Comparison of ENCODE assay signal across 27 cellular contexts in genomic region chr7:132547806-132548205, GRCh38. TPM values are rescaled to one million over a fixed set of nuclear protein-coding genes. Genes with fewer than 3 reads are reported as not detected.
"Had no signal": no experiment of that assay in that cellular context is flagged by ENCODE, and none has a peak within 500 bp of the region (broad histone marks: within the 10 kb centered on the region; RNA-seq: fewer than 3 reads in every experiment).

No MANE protein-coding gene starts in this region.

- H3K36me3 ChIP-seq: brain microvascular endothelial cell, gastrocnemius medialis, vagina had no signal

- H3K9me3 ChIP-seq: gastrocnemius medialis, testis, vagina had no signal

- H3K4me3 ChIP-seq: gastrocnemius medialis, mucosa of descending colon, testis, vagina had no signal

- ATAC-seq: gastrocnemius medialis; mucosa of descending colon; stimulated activated naive B cell treated with anti-CD40 and anti-IgM and Interleukin-4, amounts not matched to agents 10 μg/mL and 1 μg/mL and 100 μg/mL, for 72 hours had no signal

- H3K4me1 ChIP-seq: gastrocnemius medialis, testis, vagina had no signal

- DNase-seq: activated B cell treated with CpG ODN at 0.5 μM for 24 hours; activated CD4-positive, alpha-beta T cell treated with anti-CD3 and anti-CD28 coated beads for 36 hours; activated CD4-positive, alpha-beta T cell treated with anti-CD3 and anti-CD28 coated beads, Interleukin-2, amount 50 U/mL, for 4 hours; activated CD8-positive, alpha-beta memory T cell treated with anti-CD3 and anti-CD28 coated beads for 24 hours; activated CD8-positive, alpha-beta memory T cell treated with anti-CD3 and anti-CD28 coated beads, Interleukin-2, amount 50 U/mL, for 4 hours; activated naive CD4-positive, alpha-beta T cell; activated naive CD8-positive, alpha-beta T cell treated with anti-CD3 and anti-CD28 coated beads for 36 hours; activated T-cell treated with anti-CD3 and anti-CD28 coated beads, Interleukin-2, amount 50 U/mL, for 24 hours; brain microvascular endothelial cell; central memory CD4-positive, alpha-beta T cell; dermis blood vessel endothelial cell; effector memory CD4-positive, alpha-beta T cell; gastrocnemius medialis; head of caudate nucleus; mucosa of descending colon; nephron progenitor cell; stimulated activated CD4-positive, alpha-beta T cell treated with anti-CD3 and anti-CD28 coated beads, Interleukin-2, amount 100 ng/mL, for 48 hours; stimulated activated CD8-positive, alpha-beta memory T cell treated with anti-CD3 and anti-CD28 coated beads, Interleukin-4, amount 100 ng/mL, for 48 hours; stimulated activated naive B cell treated with anti-CD40 and anti-IgM and Interleukin-4, amounts not matched to agents 10 μg/mL and 1 μg/mL and 100 μg/mL, for 72 hours; T1000; testis had no signal

- H3K27ac ChIP-seq: brain microvascular endothelial cell, gastrocnemius medialis, testis, vagina had no signal

- H3K4me1 Mint-ChIP-seq: activated B cell treated with CpG ODN at 0.5 μM for 24 hours; memory B cell; stimulated activated naive B cell treated with anti-CD40 and anti-IgM and Interleukin-4, amounts not matched to agents 10 μg/mL and 1 μg/mL and 100 μg/mL, for 72 hours had no signal

- H3K27me3 ChIP-seq: brain microvascular endothelial cell, gastrocnemius medialis, testis, vagina had no signal

- H3K36me3 Mint-ChIP-seq: memory B cell had no signal

- H3K27ac Mint-ChIP-seq: activated B cell treated with CpG ODN at 0.5 μM for 24 hours; activated CD4-positive, alpha-beta T cell treated with anti-CD3 and anti-CD28 coated beads for 36 hours; activated naive CD8-positive, alpha-beta T cell treated with anti-CD3 and anti-CD28 coated beads for 36 hours; activated T-cell treated with anti-CD3 and anti-CD28 coated beads, Interleukin-2, amount 50 U/mL, for 24 hours; activated T-helper 2 cell treated with anti-CD3 and anti-CD28 coated beads, Interferon-gamma antibody, Interleukin-2, Interleukin-4, amounts not matched to agents 10 μg/mL and 5 μg/mL and 100 μg/mL, durations not matched to agents 14 hours and 24 hours and 36 hours; memory B cell; nephron progenitor cell; stimulated activated naive B cell treated with anti-CD40 and anti-IgM and Interleukin-4, amounts not matched to agents 10 μg/mL and 1 μg/mL and 100 μg/mL, for 72 hours; T-helper 1 cell treated with Interleukin-12 subunit alpha and Interleukin-12 subunit beta and Interleukin-4 antibody, amounts not matched to agents 30 μg/mL and 1 μg/mL, for 36 hours; type B pancreatic cell had no signal

- FAIRE-seq: islet of Langerhans had no signal

- H3K27me3 Mint-ChIP-seq: activated naive CD8-positive, alpha-beta T cell treated with anti-CD3 and anti-CD28 coated beads for 36 hours had no signal

- H3K4me3 Mint-ChIP-seq: activated B cell treated with CpG ODN at 0.5 μM for 24 hours; activated CD4-positive, alpha-beta T cell treated with anti-CD3 and anti-CD28 coated beads for 36 hours; activated naive CD8-positive, alpha-beta T cell treated with anti-CD3 and anti-CD28 coated beads for 36 hours; activated T-cell treated with anti-CD3 and anti-CD28 coated beads, Interleukin-2, amount 50 U/mL, for 24 hours; memory B cell; nephron progenitor cell; stimulated activated naive B cell treated with anti-CD40 and anti-IgM and Interleukin-4, amounts not matched to agents 10 μg/mL and 1 μg/mL and 100 μg/mL, for 72 hours; T-helper 1 cell treated with Interleukin-12 subunit alpha and Interleukin-12 subunit beta and Interleukin-4 antibody, amounts not matched to agents 30 μg/mL and 1 μg/mL, for 36 hours; type B pancreatic cell had no signal

RNA-seq across cellular contexts. Expression of gene PLXNA4, which starts 28.5 kb away (rescaled TPM):
- total RNA-seq: activated B cell treated with CpG ODN at 0.5 μM for 24 hours had no signal
